ENCODE assay signal across 17 cellular contexts in genomic region chr10:72312865-72313391, GRCh38. TPM values are rescaled to one million over a fixed set of nuclear protein-coding genes. Genes with fewer than 3 reads are reported as not detected.
A peak's percentile ranks its signal among the peaks of the same experiment; 100 is the strongest.
DNase-seq lines count a peak whose midpoint lies in the region; ATAC-seq and TF ChIP-seq lines count a peak whose summit lies in the region.
"Had no signal": no experiment of that assay in that cellular context is flagged by ENCODE, and none has a peak within 500 bp of the region (broad histone marks: within the 10 kb centered on the region; RNA-seq: fewer than 3 reads in every experiment).

No MANE protein-coding gene starts in this region.

- peak overlapping the region; percentile 43 for H3K27ac Mint-ChIP-seq in activated naive CD4-positive, alpha-beta T cell treated with anti-CD3 and anti-CD28 coated beads for 36 hours
- no peak overlapping the region for H3K27ac Mint-ChIP-seq in activated naive CD4-positive, alpha-beta T cell treated with anti-CD3 and anti-CD28 coated beads, Interleukin-2, amount 10 ng/mL, durations not matched to agents 7 days and 5 days
- H3K27ac Mint-ChIP-seq in GM23338: no peak overlapping the region
- H3K27ac Mint-ChIP-seq: CD8-positive, alpha-beta T cell had no signal

- no peak for TF ChIP-seq EP300 in sigmoid colon (IDR thresholded peaks at IDR 0.05)

- BruUV-seq in A673 (replicated peaks; lab: Mats Ljungman, UMichigan): no TSS peak

- no peaks in the 10 kb centered on the region for H3F3A ChIP-seq in GM23338 (replicated peaks; ENCODE audit: low read depth)

- H3K79me2 ChIP-seq in GM23338 (replicated peaks; ENCODE audit: insufficient read depth) (no peaks in the 10 kb centered on the region), osteoblast (ENCODE audit: insufficient read depth, low read length) (no peaks in the 10 kb centered on the region)

- intact Hi-C loops in activated naive CD4-positive, alpha-beta T cell treated with anti-CD3 and anti-CD28 coated beads for 36 hours (cut with micrococcal nuclease): no loop called here
- intact Hi-C loops in sigmoid colon (cut with DNase I): no loop called here
- intact Hi-C loops in A673 (cut with micrococcal nuclease; ENCODE audit: unreplicated experiment): no loop called here

- WGBS in sigmoid colon, 2 donors: 96 to 97% methylated on average over 8 of the region's 8 CpGs

- CTCF ChIA-PET in activated naive CD4-positive, alpha-beta T cell treated with anti-CD3 and anti-CD28 coated beads for 36 hours (lab: Charles Lee): no interaction called here
- CTCF ChIA-PET in activated naive CD4-positive, alpha-beta T cell treated with anti-CD3 and anti-CD28 coated beads, Interleukin-2, amount 10 ng/mL, durations not matched to agents 7 days and 5 days (lab: Charles Lee): interaction anchor here (1.7 kb wide), 1 partner anchor 17 kb away, joined by 3 read pairs; no protein-coding TSS in a partner anchor
- CTCF ChIA-PET in RWPE1 (lab: Yijun Ruan, JAX) (interaction anchor here (0.6 kb wide), 1 partner anchor 16 kb away, joined by 3 read pairs; no protein-coding TSS in a partner anchor), A673 (lab: Charles Lee) (no interaction called here)

- H3K9me3 Mint-ChIP-seq in activated naive CD4-positive, alpha-beta T cell treated with anti-CD3 and anti-CD28 coated beads for 36 hours: no peaks in the 10 kb centered on the region
- H3K9me3 Mint-ChIP-seq in activated naive CD4-positive, alpha-beta T cell treated with anti-CD3 and anti-CD28 coated beads, Interleukin-2, amount 10 ng/mL, durations not matched to agents 7 days and 5 days: no peaks in the 10 kb centered on the region
- H3K9me3 Mint-ChIP-seq in GM23338: no peaks in the 10 kb centered on the region
- H3K9me3 Mint-ChIP-seq: CD8-positive, alpha-beta T cell had no signal

- peaks cover 6% of the 10 kb centered on the region for H3K36me3 Mint-ChIP-seq in activated naive CD4-positive, alpha-beta T cell treated with anti-CD3 and anti-CD28 coated beads for 36 hours (ENCODE audit: low read depth)
- H3K36me3 Mint-ChIP-seq in activated naive CD4-positive, alpha-beta T cell treated with anti-CD3 and anti-CD28 coated beads, Interleukin-2, amount 10 ng/mL, durations not matched to agents 7 days and 5 days: peaks cover 6% of the 10 kb centered on the region
- no peaks in the 10 kb centered on the region; the same call in 2 of the 3 replicates for H3K36me3 Mint-ChIP-seq in GM23338 (ENCODE audit: low read depth)
- H3K36me3 Mint-ChIP-seq: CD8-positive, alpha-beta T cell had no signal

- no peak for DNase-seq in activated naive CD4-positive, alpha-beta T cell treated with anti-CD3 and anti-CD28 coated beads for 36 hours
- DNase-seq in activated naive CD4-positive, alpha-beta T cell treated with anti-CD3 and anti-CD28 coated beads, Interleukin-2, amount 10 ng/mL, durations not matched to agents 7 days and 5 days: no peak
- DNase-seq in GM23338 (ENCODE audit: low spot score) (no peak), RWPE1 (ENCODE audit: low spot score) (no peak), osteoblast (ENCODE audit: insufficient read length, low spot score, missing footprints) (peak; percentile 49), sigmoid colon (no peak), A673 (ENCODE audit: low spot score) (no peak)
- DNase-seq: BE2C; CD8-positive, alpha-beta T cell; COR-L47; DMS153; DMS79 treated with DMSO at 0.1 percent for 48 hours; EL; GM23248; H7 had no signal

- no peak overlapping the region for H3K4me3 Mint-ChIP-seq in activated naive CD4-positive, alpha-beta T cell treated with anti-CD3 and anti-CD28 coated beads for 36 hours
- no peak overlapping the region for H3K4me3 Mint-ChIP-seq in activated naive CD4-positive, alpha-beta T cell treated with anti-CD3 and anti-CD28 coated beads, Interleukin-2, amount 10 ng/mL, durations not matched to agents 7 days and 5 days
- H3K4me3 Mint-ChIP-seq in GM23338: no peak overlapping the region
- H3K4me3 Mint-ChIP-seq: CD8-positive, alpha-beta T cell had no signal

- ATAC-seq in GM23338: no peak
- ATAC-seq in HG03432 (IDR thresholded peaks at IDR 0.05; ENCODE audit: unreplicated experiment): no peak
- ATAC-seq: CD8-positive, alpha-beta T cell had no signal

- H3K36me3 ChIP-seq in GM23338 (ENCODE audit: insufficient read depth): no peaks in the 10 kb centered on the region
- no peaks in the 10 kb centered on the region for H3K36me3 ChIP-seq in osteoblast (ENCODE audit: insufficient read depth, low read length)
- H3K36me3 ChIP-seq in sigmoid colon: no peaks in the 10 kb centered on the region
- H3K36me3 ChIP-seq in A673 (ENCODE audit: insufficient read depth, low read length, poor library complexity, severe bottlenecking): no peaks in the 10 kb centered on the region
- H3K36me3 ChIP-seq: BE2C had no signal

- H3K4me1 ChIP-seq in GM23338 (ENCODE audit: insufficient read depth) (peaks cover 21% of the 10 kb centered on the region), osteoblast (ENCODE audit: insufficient read depth, low read length) (peaks cover 41% of the 10 kb centered on the region), sigmoid colon (peaks cover 0 to 47% (median 38%) of the 10 kb centered on the region in 4 donors), A673 (ENCODE audit: insufficient read depth, low read length, poor library complexity, severe bottlenecking) (peaks cover 10% of the 10 kb centered on the region)

- no peaks in the 10 kb centered on the region for H3K27me3 Mint-ChIP-seq in activated naive CD4-positive, alpha-beta T cell treated with anti-CD3 and anti-CD28 coated beads for 36 hours (ENCODE audit: low read depth)
- no peaks in the 10 kb centered on the region for H3K27me3 Mint-ChIP-seq in activated naive CD4-positive, alpha-beta T cell treated with anti-CD3 and anti-CD28 coated beads, Interleukin-2, amount 10 ng/mL, durations not matched to agents 7 days and 5 days
- H3K27me3 Mint-ChIP-seq in GM23338 (ENCODE audit: insufficient read depth, low read depth, poor library complexity): peaks cover 14% of the 10 kb centered on the region

- H3K27ac ChIP-seq in GM23338 (ENCODE audit: low read depth) (peak overlapping the region; percentile 21; the same call in 1 of the 2 replicates), RWPE1 (peak overlapping the region; percentile 100), osteoblast (ENCODE audit: low read depth, low read length) (no peak overlapping the region), sigmoid colon (no peak overlapping the region), A673 (ENCODE audit: low read depth, low read length, poor library complexity, severe bottlenecking) (no peak overlapping the region)
- H3K27ac ChIP-seq: C4-2B, GM23248 had no signal

- H3K4me3 ChIP-seq in GM23338: no peak overlapping the region
- no peak overlapping the region for H3K4me3 ChIP-seq in osteoblast (ENCODE audit: insufficient read depth, low read length)
- no peak overlapping the region for H3K4me3 ChIP-seq in sigmoid colon
- H3K4me3 ChIP-seq in A673 (ENCODE audit: low read depth, low read length, poor library complexity, severe bottlenecking): no peak overlapping the region
- H3K4me3 ChIP-seq: GM23248 had no signal

- POLR2A ChIA-PET in RWPE1 (lab: Yijun Ruan, JAX; ENCODE audit: low non-redundant PET): interaction anchor here (0.7 to 1.1 kb wide), 2 partner anchors 9 to 19 kb away, joined by 3 to 4 read pairs; no protein-coding TSS in a partner anchor
- POLR2A ChIA-PET in A673 (lab: Charles Lee; ENCODE audit: low non-redundant PET): no interaction called here

- no peaks in the 10 kb centered on the region for H3K27me3 ChIP-seq in GM23338 (ENCODE audit: insufficient read depth)
- H3K27me3 ChIP-seq in osteoblast (ENCODE audit: insufficient read depth, low read length): no peaks in the 10 kb centered on the region
- H3K27me3 ChIP-seq in sigmoid colon: no peaks in the 10 kb centered on the region
- H3K27me3 ChIP-seq in A673 (replicated peaks; ENCODE audit: insufficient read depth, low read depth, low read length, poor library complexity): no peaks in the 10 kb centered on the region
- H3K27me3 ChIP-seq: BE2C had no signal

- no peaks in the 10 kb centered on the region for H4K20me1 ChIP-seq in GM23338 (replicated peaks; ENCODE audit: insufficient read depth)
- no peaks in the 10 kb centered on the region for H4K20me1 ChIP-seq in osteoblast (ENCODE audit: insufficient read depth, low read length)

- TF ChIP-seq CTCF in GM23338 (conservative IDR thresholded peaks at IDR 0.05; ENCODE audit: low read depth in 2 of 2) (no peak), RWPE1 (conservative IDR thresholded peaks at IDR 0.05; ENCODE audit: low read depth) (no peak), osteoblast (IDR thresholded peaks at IDR 0.05; ENCODE audit: extremely low read depth, low read depth, low read length) (no peak), sigmoid colon (IDR thresholded peaks at IDR 0.05) (no peak), A673 (conservative IDR thresholded peaks at IDR 0.05; ENCODE audit: low read depth, low read length) (no peak)

- no peaks in the 10 kb centered on the region for H3K9me2 ChIP-seq in GM23338 (ENCODE audit: insufficient read depth)

- TF ChIP-seq POLR2A in sigmoid colon (IDR thresholded peaks at IDR 0.05): no peak

- H3K4me1 Mint-ChIP-seq in activated naive CD4-positive, alpha-beta T cell treated with anti-CD3 and anti-CD28 coated beads for 36 hours (ENCODE audit: low read depth): peaks cover 74% of the 10 kb centered on the region
- peaks cover 84% of the 10 kb centered on the region for H3K4me1 Mint-ChIP-seq in activated naive CD4-positive, alpha-beta T cell treated with anti-CD3 and anti-CD28 coated beads, Interleukin-2, amount 10 ng/mL, durations not matched to agents 7 days and 5 days
- peaks cover 36% of the 10 kb centered on the region for H3K4me1 Mint-ChIP-seq in GM23338

- no peaks in the 10 kb centered on the region for H3K9me3 ChIP-seq in osteoblast (ENCODE audit: low read depth, low read length)
- H3K9me3 ChIP-seq in sigmoid colon: no peaks in the 10 kb centered on the region
- no peaks in the 10 kb centered on the region for H3K9me3 ChIP-seq in A673 (ENCODE audit: low read depth, low read length, poor library complexity, severe bottlenecking)
- H3K9me3 ChIP-seq: BE2C had no signal

- H2AFZ ChIP-seq in GM23338 (no peak overlapping the region), osteoblast (ENCODE audit: low read length) (no peak overlapping the region)
- H2AFZ ChIP-seq: GM23248 had no signal

- H3K4me2 ChIP-seq in GM23338: no peak overlapping the region
- H3K4me2 ChIP-seq in osteoblast (ENCODE audit: insufficient read depth, low read length): no peak overlapping the region

RNA-seq across cellular contexts. Expression of gene DDIT4, which starts 39.2 kb away (rescaled TPM):
- 100 to 1,000 TPM; 684 to 689 TPM for total RNA-seq in activated naive CD4-positive, alpha-beta T cell treated with anti-CD3 and anti-CD28 coated beads for 36 hours
- total RNA-seq in GM23338 (2014; rRNA removed; shearing (Covaris generic)): 110 and 136 TPM in 2 replicates
- polyA plus RNA-seq in GM23338 (2016; fragmentation: Nextera tagmentation; extraction: Ambion mirVana) (108 and 114 TPM in 2 replicates), sigmoid colon (100 to 1,000 TPM in 1 of 3 donors, 10 to 100 TPM in 2; 71.5 to 413 (median 85.3) TPM)
- total RNA-seq in osteoblast (366 and 522 TPM in 2 replicates), sigmoid colon (100 to 1,000 TPM in 2 of 4 donors, 10 to 100 TPM in 2; 77.2 to 202 (median 133) TPM), A673 (2021) (20.7 and 39.6 TPM in 2 replicates)

RNA-seq across cellular contexts. Expression of gene DNAJB12, which starts 41.8 kb away (rescaled TPM):
- 10 to 100 TPM; 13.7 to 14.1 TPM for total RNA-seq in activated naive CD4-positive, alpha-beta T cell treated with anti-CD3 and anti-CD28 coated beads for 36 hours
- total RNA-seq in GM23338 (2014; rRNA removed; shearing (Covaris generic)): 13.0 and 16.0 TPM in 2 replicates
- polyA plus RNA-seq in GM23338 (2016; fragmentation: Nextera tagmentation; extraction: Ambion mirVana): 12.6 and 12.8 TPM in 2 replicates
- 48.0 and 52.5 TPM in 2 replicates for total RNA-seq in osteoblast
- 10 to 100 TPM; 22.4 to 38.5 (median 30.0) TPM for total RNA-seq in sigmoid colon
- 10 to 100 TPM in 2 of 3 donors, 1 to 10 TPM in 1; 9.5 to 28.7 (median 15.6) TPM for polyA plus RNA-seq in sigmoid colon
- total RNA-seq in A673 (2021): 29.5 and 31.2 TPM in 2 replicates

Comparison
In these comparisons a context has a peak if more than half of its experiments do, and no peak if none do; other contexts are left out.
1. CTCF ChIA-PET loops: an anchor here in activated naive CD4-positive, alpha-beta T cell treated with anti-CD3 and anti-CD28 coated beads, Interleukin-2, amount 10 ng/mL, durations not matched to agents 7 days and 5 days (1.7 kb wide) and RWPE1 (0.6 kb wide); none called in activated naive CD4-positive, alpha-beta T cell treated with anti-CD3 and anti-CD28 coated beads for 36 hours and A673.
2. H3K27ac ChIP-seq: peak in GM23338 (single experiment) and RWPE1 (single experiment); none in osteoblast (single experiment), sigmoid colon (0 of 4) and A673 (single experiment).